ENCODE assay signal across 9 cellular contexts in genomic region chr22:24510694-24511625, GRCh38. TPM values are rescaled to one million over a fixed set of nuclear protein-coding genes. Genes with fewer than 3 reads are reported as not detected.
DNase-seq lines count a peak whose midpoint lies in the region; ATAC-seq and TF ChIP-seq lines count a peak whose summit lies in the region.
"Had no signal": no experiment of that assay in that cellular context is flagged by ENCODE, and none has a peak within 500 bp of the region (broad histone marks: within the 10 kb centered on the region; RNA-seq: fewer than 3 reads in every experiment).

No MANE protein-coding gene starts in this region.

- WGBS in right lobe of liver (ENCODE audit: insufficient coverage, low coverage, low lambda C conversion rate, missing lambda C conversion rate): 5% methylated on average over 8 of the region's 9 CpGs

- H3K4me1 ChIP-seq in adipocyte (ENCODE audit: control insufficient read depth, insufficient read depth, low read length) (peaks cover 25% of the 10 kb centered on the region), right lobe of liver (peaks cover 0 to 97% (median 49%) of the 10 kb centered on the region in 4 donors)

- H3K4me3 ChIP-seq in adipocyte (ENCODE audit: low read length) (peak overlapping the region; percentile 1), right lobe of liver (no peak overlapping the region)

- H3K27ac ChIP-seq in right lobe of liver: peak overlapping the region; percentile 11 to 87 (median 82)

- intact Hi-C loops in right lobe of liver (cut with DNase I): no loop called here

- TF ChIP-seq CTCF in AG09319 (IDR thresholded peaks at IDR 0.05; ENCODE audit: low read depth, low read length) (no peak), right lobe of liver (IDR thresholded peaks at IDR 0.05) (no peak)

- H3K36me3 ChIP-seq in adipocyte (ENCODE audit: control insufficient read depth, insufficient read depth, low read length, severe bottlenecking): no peaks in the 10 kb centered on the region
- H3K36me3 ChIP-seq in right lobe of liver: peaks cover 0 to 23% (median 5%) of the 10 kb centered on the region in 4 donors

- H3K9ac ChIP-seq in adipocyte (ENCODE audit: low read length): no peak overlapping the region

- peak; percentile 24 for DNase-seq in AG09319 (ENCODE audit: extremely low read depth, low read depth)
- DNase-seq in KBM-7: peak; percentile 90
- peak; percentile 73 for DNase-seq in adipocyte (ENCODE audit: low read depth)
- peak; percentile 58 to 91 (median 87) for DNase-seq in right lobe of liver
- no peak for DNase-seq in HEK293T (ENCODE audit: extremely low spot score)
- DNase-seq: activated T-cell treated with anti-CD3 and anti-CD28 coated beads, Interleukin-2, amount 50 U/mL, for 4 hours had no signal

- peak; percentile 46 to 61 (median 50) for ATAC-seq in right lobe of liver
- no peak for ATAC-seq in GM18873 (IDR thresholded peaks at IDR 0.05; ENCODE audit: low FRiP score, unreplicated experiment)
- no peak for ATAC-seq in HG02973 (IDR thresholded peaks at IDR 0.05; ENCODE audit: unreplicated experiment)
- no peak for ATAC-seq in HG03520 (IDR thresholded peaks at IDR 0.05; ENCODE audit: unreplicated experiment)
- ATAC-seq: activated T-cell treated with anti-CD3 and anti-CD28 coated beads, Interleukin-2, amount 50 U/mL, for 4 hours had no signal

- no peaks in the 10 kb centered on the region for H3K9me3 ChIP-seq in adipocyte (ENCODE audit: control insufficient read depth, low read length)
- no peaks in the 10 kb centered on the region for H3K9me3 ChIP-seq in right lobe of liver

- TF ChIP-seq POLR2A in right lobe of liver (IDR thresholded peaks at IDR 0.05): peak; percentile 18

- H3K27me3 ChIP-seq in adipocyte (replicated peaks; ENCODE audit: control insufficient read depth, insufficient read depth, low read length) (peaks cover 6% of the 10 kb centered on the region), right lobe of liver (no peaks in the 10 kb centered on the region)

- CTCF ChIA-PET in HEK293T (lab: Yijun Ruan, JAX): no interaction called here

- in situ Hi-C loops in KBM-7 (cut with MboI; ENCODE audit: low pct_unique_long_range_greater_than_20kb, low sequenced_read_pairs): loop anchor here (10.0 kb wide), 1 partner anchor 96 kb away; no protein-coding TSS in a partner anchor

- POLR2A ChIA-PET in HEK293T (lab: Yijun Ruan, JAX): no interaction called here

TF ChIP-seq in HEK293T, 16 proteins besides CTCF, POLR2A, EP300 and RAD21:
- TF ChIP-seq CTBP1 (IDR thresholded peaks at IDR 0.05; ENCODE audit: borderline replicate concordance) (no peak), HDGF (IDR thresholded peaks at IDR 0.05; ENCODE audit: borderline replicate concordance) (no peak), FOXK2 (IDR thresholded peaks at IDR 0.05) (no peak), NFRKB (IDR thresholded peaks at IDR 0.05) (no peak), TARDBP (IDR thresholded peaks at IDR 0.05) (no peak), PKNOX1 (IDR thresholded peaks at IDR 0.05) (no peak), ARNT (IDR thresholded peaks at IDR 0.05) (no peak), SUZ12 (IDR thresholded peaks at IDR 0.05) (no peak), FOXA1 (IDR thresholded peaks at IDR 0.05) (no peak), ZNF384 (IDR thresholded peaks at IDR 0.05) (no peak), LEF1 (IDR thresholded peaks at IDR 0.05; ENCODE audit: borderline replicate concordance) (no peak)

RNA-seq across cellular contexts. Expression of gene UPB1, which starts 15.8 kb away (rescaled TPM):
- total RNA-seq in right lobe of liver: 100 to 1,000 TPM in 3 of 6 experiments, 10 to 100 TPM in 3; 50.6 to 169 (median 100) TPM

RNA-seq across cellular contexts. Expression of gene GUCD1, which starts 44.0 kb away (rescaled TPM):
- total RNA-seq in right lobe of liver: 100 to 1,000 TPM in 5 of 6 experiments, 10 to 100 TPM in 1; 94.0 to 281 (median 213) TPM

RNA-seq across cellular contexts. Expression of gene SNRPD3, which starts 44.8 kb away (rescaled TPM):
- total RNA-seq in right lobe of liver: 100 to 1,000 TPM in 2 of 6 experiments, 10 to 100 TPM in 4; 43.3 to 180 (median 53.4) TPM

Comparison
In these comparisons a context has a peak if more than half of its experiments do, and no peak if none do; other contexts are left out.
1. ATAC-seq: peak in right lobe of liver (4 of 4); none in GM18873 (single experiment), HG02973 (single experiment) and HG03520 (single experiment).